Comparison of ENCODE assay signal across 21 cellular contexts in the genomic region with DNA sequence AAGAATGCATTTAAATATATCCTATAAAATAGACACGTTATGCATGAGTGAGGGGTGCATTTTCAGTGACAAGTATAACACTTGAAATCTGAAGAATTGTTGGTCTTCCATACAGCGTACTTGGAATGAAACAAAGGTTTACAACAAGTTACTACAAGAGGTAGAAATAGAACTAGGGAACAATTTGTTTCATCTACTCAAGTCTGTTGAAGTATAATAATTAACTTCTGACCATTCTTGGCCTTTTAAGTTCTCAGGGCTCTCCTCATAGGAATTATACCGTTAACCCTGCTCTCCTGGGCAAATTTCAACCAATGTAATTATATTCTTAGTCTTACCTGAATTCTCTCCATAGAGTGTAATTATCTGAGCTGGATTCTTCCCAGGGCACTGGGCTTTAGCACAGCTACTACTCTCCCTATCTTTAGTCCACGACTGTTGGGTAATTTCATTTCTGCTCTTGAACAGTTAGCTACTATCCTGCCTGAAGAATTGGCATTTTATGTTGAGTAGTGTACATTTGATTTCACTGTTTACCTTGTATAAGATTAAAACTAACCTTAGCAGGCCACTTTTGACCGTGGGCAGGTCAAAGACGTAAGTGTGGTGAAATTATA.
DNase-seq lines count a peak whose midpoint lies in the region; ATAC-seq and TF ChIP-seq lines count a peak whose summit lies in the region.
"Had no signal": no experiment of that assay in that cellular context is flagged by ENCODE, and none has a peak within 500 bp of the region (broad histone marks: within the 10 kb centered on the region; RNA-seq: fewer than 3 reads in every experiment).

No MANE protein-coding gene starts in this region.

- no peak overlapping the region for H4K5ac ChIP-seq in mesendoderm (ENCODE audit: low read length)

- 70 to 77% (median 73%) methylated on average over 6 of the region's 6 CpGs for WGBS in heart left ventricle, 4 donors
- 91% methylated on average over 6 of the region's 6 CpGs for WGBS in smooth muscle cell (ENCODE audit: low lambda C conversion rate)
- WGBS in mesendoderm (ENCODE audit: extremely low coverage, insufficient coverage, low lambda C conversion rate): no CpG with 5 or more reads among the region's 6 CpGs

- DNase-seq in heart left ventricle (no peak), left ventricle myocardium inferior (no peak), glomerular visceral epithelial cell (ENCODE audit: extremely low spot score) (peak; percentile 8), lower lobe of right lung (no peak), smooth muscle cell (lab: John Stamatoyannopoulos, UW; ENCODE audit: unreplicated experiment) (no peak), HEK293T (ENCODE audit: extremely low spot score) (no peak), brain microvascular endothelial cell (no peak), mesendoderm (no peak)
- DNase-seq: Calu3; CD8-positive, alpha-beta memory T cell; H9; KG1; NCI-H1092; NCI-H1436; NCI-H2029 treated with DMSO at 0.1 percent for 48 hours; NCI-H2171 treated with DMSO at 0.1 percent for 48 hours; NCI-H446 treated with DMSO at 0.1 percent for 48 hours; NCI-H69 had no signal

- peaks cover 64% of the 10 kb centered on the region for H4K20me1 ChIP-seq in smooth muscle cell (ENCODE audit: low read depth)

- no peak overlapping the region for H3K18ac ChIP-seq in mesendoderm (ENCODE audit: low read length)

- no peak overlapping the region for H3K4ac ChIP-seq in mesendoderm (ENCODE audit: low read depth, low read length)

- no peak overlapping the region for H2BK15ac ChIP-seq in mesendoderm (replicated peaks; ENCODE audit: low read depth)

- TF ChIP-seq POLR2A in heart left ventricle (IDR thresholded peaks at IDR 0.05): no peak

- H2BK5ac ChIP-seq in mesendoderm (ENCODE audit: low read length): no peak overlapping the region

- ATAC-seq in heart left ventricle (peak; percentile 58 to 77 (median 70)), lower lobe of right lung (peak; percentile 30 to 48)

- H3K4me1 ChIP-seq in heart left ventricle: peaks cover 0 to 42% (median 15%) of the 10 kb centered on the region in 12 donors
- peaks cover 42% of the 10 kb centered on the region for H3K4me1 ChIP-seq in left ventricle myocardium inferior
- peaks cover 21% of the 10 kb centered on the region for H3K4me1 ChIP-seq in lower lobe of right lung
- no peaks in the 10 kb centered on the region for H3K4me1 ChIP-seq in smooth muscle cell (ENCODE audit: low read depth)
- H3K4me1 ChIP-seq in mesendoderm (ENCODE audit: control insufficient read depth, low read depth, low read length): no peaks in the 10 kb centered on the region
- H3K4me1 ChIP-seq: SJSA1 had no signal

- intact Hi-C loops in heart left ventricle (cut with DNase I): no loop called here
- intact Hi-C loops in left ventricle myocardium inferior (cut with micrococcal nuclease): no loop called here
- intact Hi-C loops in lower lobe of right lung (cut with DNase I): no loop called here

- H3K79me2 ChIP-seq in smooth muscle cell (ENCODE audit: low read depth): peaks cover 29% of the 10 kb centered on the region
- peaks cover 1% of the 10 kb centered on the region for H3K79me2 ChIP-seq in mesendoderm (ENCODE audit: control insufficient read depth, insufficient read depth, low read length)

- H3K4me3 ChIP-seq in heart left ventricle (no peak overlapping the region), left ventricle myocardium inferior (no peak overlapping the region), lower lobe of right lung (no peak overlapping the region), smooth muscle cell (no peak overlapping the region), brain microvascular endothelial cell (ENCODE audit: low read depth, low read length) (no peak overlapping the region), mesendoderm (ENCODE audit: low read length) (no peak overlapping the region)
- H3K4me3 ChIP-seq: GM23248, SJSA1 had no signal

- in situ Hi-C loops in brain microvascular endothelial cell (cut with HindIII; ENCODE audit: low pct_ligation_motif_present, low sequenced_read_pairs): no loop called here

- H3K79me1 ChIP-seq in mesendoderm (ENCODE audit: low read length): peaks cover 3% of the 10 kb centered on the region

- no peak overlapping the region for H3K23ac ChIP-seq in mesendoderm (ENCODE audit: low read length)

- H2AFZ ChIP-seq in smooth muscle cell (ENCODE audit: low read depth): no peak overlapping the region
- H2AFZ ChIP-seq: GM23248 had no signal

- TF ChIP-seq CTCF in heart left ventricle (IDR thresholded peaks at IDR 0.05) (no peak), left ventricle myocardium inferior (IDR thresholded peaks at IDR 0.05; ENCODE audit: borderline replicate concordance) (no peak), lower lobe of right lung (IDR thresholded peaks at IDR 0.05) (no peak), smooth muscle cell (IDR thresholded peaks at IDR 0.05; ENCODE audit: borderline replicate concordance, insufficient read depth, poor library complexity, severe bottlenecking) (no peak), brain microvascular endothelial cell (IDR thresholded peaks at IDR 0.05; ENCODE audit: low read depth, low read length, missing control alignments) (no peak)

- no peak overlapping the region for H3K4me2 ChIP-seq in smooth muscle cell
- H3K4me2 ChIP-seq in mesendoderm (ENCODE audit: low read length): no peak overlapping the region

- no peak overlapping the region for H3K27ac ChIP-seq in heart left ventricle
- H3K27ac ChIP-seq in left ventricle myocardium inferior (replicated peaks): no peak overlapping the region
- no peak overlapping the region for H3K27ac ChIP-seq in lower lobe of right lung
- H3K27ac ChIP-seq in smooth muscle cell (ENCODE audit: low read depth): peak overlapping the region; percentile 8
- H3K27ac ChIP-seq in brain microvascular endothelial cell: no peak overlapping the region
- H3K27ac ChIP-seq in mesendoderm (ENCODE audit: low read depth, low read length): no peak overlapping the region
- H3K27ac ChIP-seq: C4-2B, GM23248, SJSA1 had no signal

- H2AK5ac ChIP-seq in mesendoderm (ENCODE audit: low read length): no peak overlapping the region

- POLR2A ChIA-PET in HEK293T (lab: Yijun Ruan, JAX): no interaction called here

- H2BK120ac ChIP-seq in mesendoderm (ENCODE audit: low read depth, low read length): no peak overlapping the region

- no peak overlapping the region for H3K56ac ChIP-seq in mesendoderm (ENCODE audit: low read length)

- H3K27me3 ChIP-seq in heart left ventricle: no peaks in the 10 kb centered on the region
- H3K27me3 ChIP-seq in left ventricle myocardium inferior (ENCODE audit: low read depth): no peaks in the 10 kb centered on the region
- H3K27me3 ChIP-seq in lower lobe of right lung (ENCODE audit: low read depth): no peaks in the 10 kb centered on the region
- no peaks in the 10 kb centered on the region for H3K27me3 ChIP-seq in smooth muscle cell (ENCODE audit: low read depth)
- no peaks in the 10 kb centered on the region for H3K27me3 ChIP-seq in brain microvascular endothelial cell (replicated peaks)
- no peaks in the 10 kb centered on the region for H3K27me3 ChIP-seq in mesendoderm (ENCODE audit: insufficient read depth, low read length, poor library complexity)
- H3K27me3 ChIP-seq: SJSA1 had no signal

- H3K9ac ChIP-seq in smooth muscle cell (ENCODE audit: low read depth) (no peak overlapping the region), mesendoderm (ENCODE audit: low read length) (no peak overlapping the region)
- H3K9ac ChIP-seq: GM23248 had no signal

- H3F3A ChIP-seq in smooth muscle cell (ENCODE audit: low read depth): no peaks in the 10 kb centered on the region

- H3K9me3 ChIP-seq in heart left ventricle (no peaks in the 10 kb centered on the region), left ventricle myocardium inferior (replicated peaks) (no peaks in the 10 kb centered on the region), lower lobe of right lung (no peaks in the 10 kb centered on the region), smooth muscle cell (replicated peaks; ENCODE audit: low read depth) (no peaks in the 10 kb centered on the region)
- H3K9me3 ChIP-seq: SJSA1 had no signal

- CTCF ChIA-PET in HEK293T (lab: Yijun Ruan, JAX): no interaction called here

- H3K36me3 ChIP-seq in heart left ventricle (no peaks in the 10 kb centered on the region), left ventricle myocardium inferior (no peaks in the 10 kb centered on the region), lower lobe of right lung (no peaks in the 10 kb centered on the region), smooth muscle cell (ENCODE audit: low read depth) (no peaks in the 10 kb centered on the region), brain microvascular endothelial cell (replicated peaks) (no peaks in the 10 kb centered on the region), mesendoderm (ENCODE audit: control insufficient read depth, insufficient read depth, low read length) (no peaks in the 10 kb centered on the region)
- H3K36me3 ChIP-seq: SJSA1 had no signal

- H4K8ac ChIP-seq in mesendoderm (ENCODE audit: low read depth, low read length): no peak overlapping the region

TF ChIP-seq in HEK293T, 16 proteins besides CTCF, POLR2A, EP300 and RAD21:
- TF ChIP-seq ZNF384 (IDR thresholded peaks at IDR 0.05) (no peak), FOXA1 (IDR thresholded peaks at IDR 0.05) (no peak), BHLHE40 (IDR thresholded peaks at IDR 0.05; ENCODE audit: borderline replicate concordance) (no peak), FOXK2 (IDR thresholded peaks at IDR 0.05) (no peak), L3MBTL2 (conservative IDR thresholded peaks at IDR 0.05) (no peak), ELF4 (IDR thresholded peaks at IDR 0.05) (no peak), NFRKB (IDR thresholded peaks at IDR 0.05) (no peak), SUZ12 (IDR thresholded peaks at IDR 0.05) (no peak), CTBP1 (IDR thresholded peaks at IDR 0.05; ENCODE audit: borderline replicate concordance) (no peak)
